Comparison of ENCODE assay signal across 9 cellular contexts in genomic region chr21:45138199-45139002, GRCh38.
DNase-seq lines count a peak whose midpoint lies in the region; ATAC-seq and TF ChIP-seq lines count a peak whose summit lies in the region.
"Had no signal": no experiment of that assay in that cellular context is flagged by ENCODE, and none has a peak within 500 bp of the region (broad histone marks: within the 10 kb centered on the region; RNA-seq: fewer than 3 reads in every experiment).

No MANE protein-coding gene starts in this region.

- H3K4me3 ChIP-seq in CD4-positive, CD25-positive, alpha-beta regulatory T cell (ENCODE audit: low read depth, low read length), result no peak overlapping the region
- H3K4me3 ChIP-seq in HEK293 (ENCODE audit: low read depth, low read length) (no peak overlapping the region), vagina (no peak overlapping the region)

- no peak overlapping the region for H3K27ac ChIP-seq in CD4-positive, CD25-positive, alpha-beta regulatory T cell (ENCODE audit: insufficient read depth, low read length, poor library complexity, severe bottlenecking)
- H3K27ac ChIP-seq in HEK293 (ENCODE audit: extremely low read depth, low read depth, low read length) (no peak overlapping the region), foreskin keratinocyte (no peak overlapping the region), vagina (no peak overlapping the region)

- peak; percentile 51 to 77 (median 57) for DNase-seq in CD4-positive, CD25-positive, alpha-beta regulatory T cell
- DNase-seq in RPMI7951 (ENCODE audit: low read depth) (peak; percentile 50), activated T-helper 1 cell treated with Interleukin-2 at 50 U/mL for 16 hours (ENCODE audit: low read depth) (peak; percentile 52), foreskin keratinocyte (no peak), posterior cingulate gyrus (peak in 7 of 10 donors; percentile 46 to 91 (median 55)), vagina (ENCODE audit: extremely low spot score in 2 of 2) (no peak)

- ATAC-seq in CD4-positive, CD25-positive, alpha-beta regulatory T cell (ENCODE audit: low read depth in 2 of 2), result peak; percentile 37 to 52
- ATAC-seq in foreskin keratinocyte, result no peak
- no peak for ATAC-seq in GM21717 (IDR thresholded peaks at IDR 0.05; ENCODE audit: unreplicated experiment)

- TF ChIP-seq POLR2A in vagina (IDR thresholded peaks at IDR 0.05), result no peak

- H3K9me3 ChIP-seq in CD4-positive, CD25-positive, alpha-beta regulatory T cell (ENCODE audit: control insufficient read depth in 2 of 2, low read length in 2 of 2), result no peaks in the 10 kb centered on the region
- H3K9me3 ChIP-seq in HEK293 (ENCODE audit: control insufficient read depth, insufficient read depth, low read depth, low read length), result no peaks in the 10 kb centered on the region
- H3K9me3 ChIP-seq in vagina, result no peaks in the 10 kb centered on the region

- CTCF ChIA-PET in HEK293 (lab: Yijun Ruan, JAX), result interaction anchor here (0.5 to 8.0 kb wide), 89 partner anchors 10 to 928 kb away, joined by 3 to 333 read pairs (median 5); partner anchors contain the start of genes ADARB1, POFUT2, SLX9 and UBE2G2

- peaks cover 7% of the 10 kb centered on the region for H3K36me3 ChIP-seq in CD4-positive, CD25-positive, alpha-beta regulatory T cell (ENCODE audit: control insufficient read depth, insufficient read depth, low read length)
- H3K36me3 ChIP-seq in HEK293 (ENCODE audit: control insufficient read depth in 2 of 2, insufficient read depth in 1 of 2, low read length in 2 of 2) (no peaks in the 10 kb centered on the region), vagina (no peaks in the 10 kb centered on the region)

- POLR2A ChIA-PET in HEK293 (lab: Yijun Ruan, JAX), result interaction anchor here (0.6 to 1.6 kb wide), 4 partner anchors 12 to 609 kb away, joined by 3 to 4 read pairs (median 3); no protein-coding TSS in a partner anchor

- H3K27ac Mint-ChIP-seq in CD4-positive, CD25-positive, alpha-beta regulatory T cell, result peak overlapping the region in 2 of 3 donors; percentile 39 to 51

- TF ChIP-seq CTCF in HEK293 (tag by site-specific recombination; IDR thresholded peaks at IDR 0.05) (peak; percentile 72), foreskin keratinocyte (conservative IDR thresholded peaks at IDR 0.05) (peak; percentile 67), vagina (IDR thresholded peaks at IDR 0.05) (peak; percentile 48 to 53 (median 49))

- H3K27me3 Mint-ChIP-seq in CD4-positive, CD25-positive, alpha-beta regulatory T cell, result no peaks in the 10 kb centered on the region

- H3K4me1 Mint-ChIP-seq in CD4-positive, CD25-positive, alpha-beta regulatory T cell, result peaks cover 10 to 14% (median 11%) of the 10 kb centered on the region in 4 donors

- H3K36me3 Mint-ChIP-seq in CD4-positive, CD25-positive, alpha-beta regulatory T cell, result peaks cover 8% of the 10 kb centered on the region

- H3K4me3 Mint-ChIP-seq in CD4-positive, CD25-positive, alpha-beta regulatory T cell, result no peak overlapping the region
- H3K4me3 Mint-ChIP-seq: IgD-negative memory B cell had no signal

- intact Hi-C loops in posterior cingulate gyrus (cut with DNase I) (loop anchor here (10.0 kb wide), 1 partner anchor 64 kb away; the partner anchor contains the start of gene ADARB1), vagina (cut with DNase I) (loop anchor here (5.0 kb wide), 1 partner anchor 66 kb away; the partner anchor contains the start of gene ADARB1)

- no peaks in the 10 kb centered on the region for H3K4me1 ChIP-seq in CD4-positive, CD25-positive, alpha-beta regulatory T cell (ENCODE audit: control insufficient read depth, insufficient read depth, low read length, poor library complexity, severe bottlenecking)
- H3K4me1 ChIP-seq in HEK293 (ENCODE audit: control insufficient read depth, insufficient read depth, low read length), result no peaks in the 10 kb centered on the region
- no peaks in the 10 kb centered on the region for H3K4me1 ChIP-seq in foreskin keratinocyte
- H3K4me1 ChIP-seq in vagina, result peaks cover 18% of the 10 kb centered on the region

- no peaks in the 10 kb centered on the region for H3K9me3 Mint-ChIP-seq in CD4-positive, CD25-positive, alpha-beta regulatory T cell
- H3K9me3 Mint-ChIP-seq: IgD-negative memory B cell had no signal

- no peaks in the 10 kb centered on the region for H3K27me3 ChIP-seq in CD4-positive, CD25-positive, alpha-beta regulatory T cell (ENCODE audit: control insufficient read depth, insufficient read depth, low read length)
- no peaks in the 10 kb centered on the region for H3K27me3 ChIP-seq in foreskin keratinocyte
- no peaks in the 10 kb centered on the region for H3K27me3 ChIP-seq in vagina

TF ChIP-seq in HEK293, 187 proteins besides CTCF, POLR2A, EP300 and RAD21 (continues in another document):
- TF ChIP-seq ZBTB17 (tag by site-specific recombination; IDR thresholded peaks at IDR 0.05) (peak; percentile 55; the same call in 1 of the 2 replicates), ZBTB7A (tag by site-specific recombination; IDR thresholded peaks at IDR 0.05; ENCODE audit: low read depth) (no peak), ZSCAN5A (tag by site-specific recombination; IDR thresholded peaks at IDR 0.05) (no peak), ZNF692 (tag by site-specific recombination; IDR thresholded peaks at IDR 0.05) (peak; percentile 61), BCL11A (tag by site-specific recombination; IDR thresholded peaks at IDR 0.05; ENCODE audit: low read depth) (no peak), BCL11B (tag by site-specific recombination; IDR thresholded peaks at IDR 0.05; ENCODE audit: low read depth) (no peak), ZNF214 (tag by site-specific recombination; IDR thresholded peaks at IDR 0.05; ENCODE audit: borderline replicate concordance) (no peak), ZSCAN16 (tag by site-specific recombination; IDR thresholded peaks at IDR 0.05) (no peak), ZNF560 (tag by site-specific recombination; IDR thresholded peaks at IDR 0.05; ENCODE audit: borderline replicate concordance) (no peak), ZNF140 (tag by site-specific recombination; IDR thresholded peaks at IDR 0.05) (no peak), ZNF585B (tag by site-specific recombination; IDR thresholded peaks at IDR 0.05) (no peak), ZNF335 (tag by site-specific recombination; conservative IDR thresholded peaks at IDR 0.05) (peak; percentile 63), ZNF747 (tag by site-specific recombination; IDR thresholded peaks at IDR 0.05) (no peak), ZNF777 (tag by site-specific recombination; IDR thresholded peaks at IDR 0.05; ENCODE audit: borderline replicate concordance) (no peak), GLIS1 (tag by site-specific recombination; IDR thresholded peaks at IDR 0.05) (no peak), KLF10 (tag by site-specific recombination; IDR thresholded peaks at IDR 0.05) (no peak), ZNF354C (tag by site-specific recombination; IDR thresholded peaks at IDR 0.05; ENCODE audit: borderline replicate concordance, low read depth) (no peak), ZNF133 (tag by site-specific recombination; IDR thresholded peaks at IDR 0.05) (no peak)
- TF ChIP-seq, protein P1, sequence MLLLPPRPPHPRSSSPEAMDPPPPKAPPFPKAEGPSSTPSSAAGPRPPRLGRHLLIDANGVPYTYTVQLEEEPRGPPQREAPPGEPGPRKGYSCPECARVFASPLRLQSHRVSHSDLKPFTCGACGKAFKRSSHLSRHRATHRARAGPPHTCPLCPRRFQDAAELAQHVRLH (tag by site-specific recombination; IDR thresholded peaks at IDR 0.05), result no peak

Comparison
In these comparisons a context has a peak if more than half of its experiments do, and no peak if none do; other contexts are left out.
1. ATAC-seq: peak in CD4-positive, CD25-positive, alpha-beta regulatory T cell (2 of 2); none in foreskin keratinocyte (single experiment) and GM21717 (single experiment).
2. DNase-seq: peak in CD4-positive, CD25-positive, alpha-beta regulatory T cell (3 of 3), RPMI7951 (single experiment), activated T-helper 1 cell treated with Interleukin-2 at 50 U/mL for 16 hours (single experiment) and posterior cingulate gyrus (7 of 10); none in foreskin keratinocyte (0 of 2) and vagina (0 of 2).
3. Peak in every context shown above with its lines, with median percentiles within 50 percentile points of each other: CTCF ChIP-seq.